In the genomic region with DNA sequence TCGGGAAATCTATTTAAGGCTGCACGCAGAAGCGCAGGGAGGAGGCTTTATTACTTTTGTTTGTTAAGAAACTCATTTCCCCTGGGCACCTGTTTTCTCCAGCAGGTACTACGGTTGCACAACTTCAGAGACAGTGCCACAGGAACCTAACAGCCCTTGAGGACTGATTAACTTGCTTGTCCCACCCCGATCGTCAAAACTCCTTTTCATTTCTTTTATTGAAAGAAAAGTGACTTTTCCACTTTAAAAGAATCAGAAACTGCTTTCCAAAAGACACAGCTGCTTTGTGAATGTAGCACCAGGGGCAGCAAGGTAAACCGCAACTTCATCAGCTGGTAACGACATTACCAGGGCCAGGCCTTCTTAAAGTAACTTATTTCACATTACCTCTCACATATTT, we compare ENCODE assay signal across 8 cellular contexts. TPM values are rescaled to one million over a fixed set of nuclear protein-coding genes. Genes with fewer than 3 reads are reported as not detected.
DNase-seq lines count a peak whose midpoint lies in the region; ATAC-seq, FAIRE-seq and TF ChIP-seq lines count a peak whose summit lies in the region.

No MANE protein-coding gene starts in this region.

- CTCF ChIA-PET in HCT116 (lab: Charles Lee): no interaction called here

- H3K79me2 ChIP-seq in HCT116 (ENCODE audit: insufficient read depth, low read length): peaks cover 65% of the 10 kb centered on the region

- ATAC-seq in HCT116 (no peak), GM19467 (IDR thresholded peaks at IDR 0.05; ENCODE audit: unreplicated experiment) (no peak), GM18502 (IDR thresholded peaks at IDR 0.05; ENCODE audit: poor library complexity, unreplicated experiment) (no peak)

- H3K27ac ChIP-seq in HCT116 (ENCODE audit: low read depth, low read length) (peak overlapping the region; percentile 100; the same call in 1 of the 2 replicates), thymus (ENCODE audit: low read depth) (peak overlapping the region; percentile 70)

- no peak for TF ChIP-seq POLR2A in HCT116 (IDR thresholded peaks at IDR 0.05; ENCODE audit: borderline replicate concordance, extremely low read depth, insufficient read depth, insufficient read length)

- H3K27ac Mint-ChIP-seq in activated T-helper 2 cell treated with anti-CD3 and anti-CD28 coated beads, Interferon-gamma antibody, Interleukin-2, Interleukin-4, amounts not matched to agents 10 μg/mL and 5 μg/mL and 100 μg/mL, durations not matched to agents 14 hours and 24 hours and 36 hours: peak overlapping the region; percentile 84

- intact Hi-C loops in HCT116 (cut with micrococcal nuclease): loop anchor here (10.0 kb wide), 1 partner anchor 131 kb away; no protein-coding TSS in a partner anchor
- intact Hi-C loops in activated T-helper 2 cell treated with anti-CD3 and anti-CD28 coated beads, Interferon-gamma antibody, Interleukin-2, Interleukin-4, amounts not matched to agents 10 μg/mL and 5 μg/mL and 100 μg/mL, durations not matched to agents 14 hours and 24 hours and 36 hours (cut with micrococcal nuclease): loop anchor here (10.0 kb wide), 1 partner anchor 271 kb away; no protein-coding TSS in a partner anchor

- peaks cover 45% of the 10 kb centered on the region for H3K36me3 Mint-ChIP-seq in activated T-helper 2 cell treated with anti-CD3 and anti-CD28 coated beads, Interferon-gamma antibody, Interleukin-2, Interleukin-4, amounts not matched to agents 10 μg/mL and 5 μg/mL and 100 μg/mL, durations not matched to agents 14 hours and 24 hours and 36 hours (ENCODE audit: low read depth)

- no peaks in the 10 kb centered on the region for H3K27me3 Mint-ChIP-seq in activated T-helper 2 cell treated with anti-CD3 and anti-CD28 coated beads, Interferon-gamma antibody, Interleukin-2, Interleukin-4, amounts not matched to agents 10 μg/mL and 5 μg/mL and 100 μg/mL, durations not matched to agents 14 hours and 24 hours and 36 hours (ENCODE audit: low read depth)

- no peak overlapping the region for H2AFZ ChIP-seq in HCT116 (ENCODE audit: low read depth, low read length, poor library complexity, severe bottlenecking)

- in situ Hi-C loops in ACHN (cut with HindIII; ENCODE audit: low pct_ligation_motif_present, low pct_unique_long_range_greater_than_20kb, low sequenced_read_pairs): no loop called here

- H3K4me1 Mint-ChIP-seq in activated T-helper 2 cell treated with anti-CD3 and anti-CD28 coated beads, Interferon-gamma antibody, Interleukin-2, Interleukin-4, amounts not matched to agents 10 μg/mL and 5 μg/mL and 100 μg/mL, durations not matched to agents 14 hours and 24 hours and 36 hours (ENCODE audit: low read depth): peaks cover 49% of the 10 kb centered on the region

- TF ChIP-seq RAD21 in HCT116 (IDR thresholded peaks at IDR 0.05; ENCODE audit: low read depth): no peak

- peaks cover 26% of the 10 kb centered on the region; the same call in 1 of the 2 replicates for H4K20me1 ChIP-seq in HCT116 (ENCODE audit: insufficient read depth)

- under 1% methylated on average over 8 of the region's 8 CpGs for WGBS in thymus

- BruUV-seq in HCT116 (replicated peaks; lab: Mats Ljungman, UMichigan): TSS peak; percentile 34

- H3K4me2 ChIP-seq in HCT116 (ENCODE audit: low read length): peak overlapping the region; percentile 91

- H3K36me3 ChIP-seq in HCT116 (ENCODE audit: control insufficient read depth in 1 of 2, insufficient read depth in 2 of 2, low read length in 2 of 2) (peaks cover 0 to 38% of the 10 kb centered on the region in 2 experiments; a peak in 3 of 4 replicates), kidney epithelial cell (ENCODE audit: control insufficient read depth, insufficient read depth, low read length) (no peaks in the 10 kb centered on the region), thymus (ENCODE audit: control insufficient read depth, insufficient read depth) (peaks cover 20% of the 10 kb centered on the region)

- H3K27me3 ChIP-seq in HCT116 (ENCODE audit: insufficient read depth, low read length): no peaks in the 10 kb centered on the region
- H3K27me3 ChIP-seq in kidney epithelial cell (ENCODE audit: control insufficient read depth, insufficient read depth, low read length): no peaks in the 10 kb centered on the region
- H3K27me3 ChIP-seq in thymus (ENCODE audit: control insufficient read depth, insufficient read depth): no peaks in the 10 kb centered on the region

- TF ChIP-seq CTCF in HCT116 (IDR thresholded peaks at IDR 0.05 in 2 of 3, conservative IDR thresholded peaks at IDR 0.05 in 1 of 3; ENCODE audit: borderline replicate concordance in 1 of 3, insufficient read depth in 1 of 3, low read depth in 2 of 3, low read length in 2 of 3) (no peak), kidney epithelial cell (IDR thresholded peaks at IDR 0.05; ENCODE audit: insufficient read depth, low read length, poor library complexity, severe bottlenecking) (no peak)

- no peaks in the 10 kb centered on the region for H3K9me3 Mint-ChIP-seq in activated T-helper 2 cell treated with anti-CD3 and anti-CD28 coated beads, Interferon-gamma antibody, Interleukin-2, Interleukin-4, amounts not matched to agents 10 μg/mL and 5 μg/mL and 100 μg/mL, durations not matched to agents 14 hours and 24 hours and 36 hours

- peak; percentile 6 for DNase-seq in ACHN
- no peak for DNase-seq in HCT116 (ENCODE audit: low read depth, low spot score)
- no peak for DNase-seq in activated T-helper 2 cell treated with anti-CD3 and anti-CD28 coated beads, Interferon-gamma antibody, Interleukin-2, Interleukin-4, amounts not matched to agents 10 μg/mL and 5 μg/mL and 100 μg/mL, durations not matched to agents 14 hours and 24 hours and 36 hours (ENCODE audit: low spot score)
- no peak for DNase-seq in kidney epithelial cell (ENCODE audit: low read depth)
- no peak for DNase-seq in frontal cortex (ENCODE audit: low spot score in 2 of 2)

- peak overlapping the region; percentile 92 to 95 for H3K4me3 ChIP-seq in HCT116 (replicated peaks in 1 of 2; ENCODE audit: low read depth in 1 of 2, low read length in 2 of 2)
- H3K4me3 ChIP-seq in kidney epithelial cell (ENCODE audit: low read depth, low read length): peak overlapping the region; percentile 100
- peak overlapping the region; percentile 95 for H3K4me3 ChIP-seq in thymus (ENCODE audit: low read length)

- RAD21 ChIA-PET in HCT116 (lab: Charles Lee; ENCODE audit: low non-redundant PET in 1 of 2, low total read pairs in 2 of 2, uncharacterized antibody in 2 of 2, unreplicated experiment in 2 of 2): no interaction called here

- POLR2A ChIA-PET in HCT116 (lab: Charles Lee): interaction anchor here (1.1 to 2.5 kb wide), 2 partner anchors 198 to 201 kb away, joined by 3 to 10 read pairs; no protein-coding TSS in a partner anchor

- H3K9me3 ChIP-seq in HCT116 (ENCODE audit: control insufficient read depth in 1 of 2, insufficient read depth in 1 of 2, low read depth in 1 of 2, low read length in 2 of 2) (no peaks in the 10 kb centered on the region), thymus (ENCODE audit: control insufficient read depth) (no peaks in the 10 kb centered on the region)

- H3K9me2 ChIP-seq in HCT116 (ENCODE audit: insufficient read depth): no peaks in the 10 kb centered on the region

- peak overlapping the region; percentile 90 for H3K4me3 Mint-ChIP-seq in activated T-helper 2 cell treated with anti-CD3 and anti-CD28 coated beads, Interferon-gamma antibody, Interleukin-2, Interleukin-4, amounts not matched to agents 10 μg/mL and 5 μg/mL and 100 μg/mL, durations not matched to agents 14 hours and 24 hours and 36 hours (ENCODE audit: low read depth)

- peaks cover 48 to 66% of the 10 kb centered on the region in 2 experiments for H3K4me1 ChIP-seq in HCT116 (ENCODE audit: control insufficient read depth in 1 of 2, insufficient read depth in 2 of 2, low read length in 2 of 2)
- H3K4me1 ChIP-seq in thymus (ENCODE audit: control insufficient read depth, insufficient read depth, low read length): peaks cover 20% of the 10 kb centered on the region

- H3K9ac ChIP-seq in HCT116 (ENCODE audit: low read length): peak overlapping the region; percentile 98

- FAIRE-seq in frontal cortex (lab: Jason Lieb, UNC): no peak

TF ChIP-seq in HCT116, 20 proteins besides CTCF, POLR2A, EP300 and RAD21:
- no peak for TF ChIP-seq SIN3A (IDR thresholded peaks at IDR 0.05; ENCODE audit: low read depth)
- TF ChIP-seq, protein P1, sequence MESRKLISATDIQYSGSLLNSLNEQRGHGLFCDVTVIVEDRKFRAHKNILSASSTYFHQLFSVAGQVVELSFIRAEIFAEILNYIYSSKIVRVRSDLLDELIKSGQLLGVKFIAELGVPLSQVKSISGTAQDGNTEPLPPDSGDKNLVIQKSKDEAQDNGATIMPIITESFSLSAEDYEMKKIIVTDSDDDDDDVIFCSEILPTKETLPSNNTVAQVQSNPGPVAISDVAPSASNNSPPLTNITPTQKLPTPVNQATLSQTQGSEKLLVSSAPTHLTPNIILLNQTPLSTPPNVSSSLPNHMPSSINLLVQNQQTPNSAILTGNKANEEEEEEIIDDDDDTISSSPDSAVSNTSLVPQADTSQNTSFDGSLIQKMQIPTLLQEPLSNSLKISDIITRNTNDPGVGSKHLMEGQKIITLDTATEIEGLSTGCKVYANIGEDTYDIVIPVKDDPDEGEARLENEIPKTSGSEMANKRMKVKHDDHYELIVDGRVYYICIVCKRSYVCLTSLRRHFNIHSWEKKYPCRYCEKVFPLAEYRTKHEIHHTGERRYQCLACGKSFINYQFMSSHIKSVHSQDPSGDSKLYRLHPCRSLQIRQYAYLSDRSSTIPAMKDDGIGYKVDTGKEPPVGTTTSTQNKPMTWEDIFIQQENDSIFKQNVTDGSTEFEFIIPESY (IDR thresholded peaks at IDR 0.05; ENCODE audit: extremely low read depth, insufficient replicate concordance, low read length): no peak
- TF ChIP-seq ZFX (IDR thresholded peaks at IDR 0.05): no peak

RNA-seq across cellular contexts. Expression of gene ANKRD10, which starts 1.5 kb away (rescaled TPM):
- total RNA-seq in HCT116 (2021; ENCODE audit: unreplicated experiment) (173 TPM), kidney epithelial cell (72.4 and 81.9 TPM in 2 replicates), frontal cortex (118 TPM)
- 96.3 and 102 TPM in 2 replicates for polyA plus RNA-seq in HCT116 (2012)
- total RNA-seq in activated T-helper 2 cell treated with anti-CD3 and anti-CD28 coated beads, Interferon-gamma antibody, Interleukin-2, Interleukin-4, amounts not matched to agents 10 μg/mL and 5 μg/mL and 100 μg/mL, durations not matched to agents 14 hours and 24 hours and 36 hours: 111 and 120 TPM in 2 replicates
- polyA plus RNA-seq in thymus: 207 TPM
